ENCODE assay signal across 10 cellular contexts in genomic region chr19:58561373-58562125, GRCh38. TPM values are rescaled to one million over a fixed set of nuclear protein-coding genes. Genes with fewer than 3 reads are reported as not detected.
DNase-seq lines count a peak whose midpoint lies in the region; ATAC-seq and TF ChIP-seq lines count a peak whose summit lies in the region.
"Had no signal": no experiment of that assay in that cellular context is flagged by ENCODE, and none has a peak within 500 bp of the region (broad histone marks: within the 10 kb centered on the region; RNA-seq: fewer than 3 reads in every experiment).

No MANE protein-coding gene starts in this region.

- H3K9ac ChIP-seq in NT2/D1 (ENCODE audit: insufficient read length, low read depth) = peak overlapping the region; percentile 0
- no peak overlapping the region for H3K9ac ChIP-seq in neural progenitor cell

- peaks cover 0 to 17% (median 8%) of the 10 kb centered on the region in 7 donors for H3K9me3 Mint-ChIP-seq in CD14-positive monocyte
- no peaks in the 10 kb centered on the region for H3K9me3 Mint-ChIP-seq in neural progenitor cell

- H3K4me3 ChIP-seq in NT2/D1 (ENCODE audit: insufficient read length, low read depth) (no peak overlapping the region), neural progenitor cell (no peak overlapping the region)
- H3K4me3 ChIP-seq in effector memory CD4-positive, alpha-beta T cell (ENCODE audit: insufficient read depth, low read depth, low read length, poor library complexity, severe bottlenecking) = peak overlapping the region; percentile 65

- H4K20me1 ChIP-seq in neural progenitor cell (ENCODE audit: low read depth) = peaks cover 14% of the 10 kb centered on the region

- H3K9me3 ChIP-seq in NT2/D1 (ENCODE audit: insufficient read depth, low read length) (no peaks in the 10 kb centered on the region), neural progenitor cell (ENCODE audit: low read depth) (no peaks in the 10 kb centered on the region)
- H3K9me3 ChIP-seq in effector memory CD4-positive, alpha-beta T cell (ENCODE audit: control insufficient read depth, low read length) = no peaks in the 10 kb centered on the region

- TF ChIP-seq CTCF in CD14-positive monocyte (IDR thresholded peaks at IDR 0.05) = no peak
- no peak for TF ChIP-seq CTCF in neural progenitor cell (IDR thresholded peaks at IDR 0.05)

- H3K27ac Mint-ChIP-seq in CD14-positive monocyte (no peak overlapping the region), neural progenitor cell (no peak overlapping the region)

- intact Hi-C loops in CD14-positive monocyte (cut with micrococcal nuclease) = loop anchor here in 1 of 2 donors (1.0 kb wide), 1 partner anchor 10 kb away; no protein-coding TSS in a partner anchor

- H3K36me3 Mint-ChIP-seq in CD14-positive monocyte (peaks cover 17 to 19% of the 10 kb centered on the region in 2 donors), neural progenitor cell (peaks cover 10% of the 10 kb centered on the region)

- no peak overlapping the region for H2AFZ ChIP-seq in neural progenitor cell (replicated peaks)

- H3K36me3 ChIP-seq in NT2/D1 (ENCODE audit: insufficient read depth, insufficient read length, low read length) (peaks cover 25% of the 10 kb centered on the region), neural progenitor cell (no peaks in the 10 kb centered on the region)
- H3K36me3 ChIP-seq in effector memory CD4-positive, alpha-beta T cell (ENCODE audit: control insufficient read depth, insufficient read depth, low read length) = peaks cover 6% of the 10 kb centered on the region

- H3K4me3 Mint-ChIP-seq in CD14-positive monocyte = peak overlapping the region; percentile 16 to 84
- H3K4me3 Mint-ChIP-seq in neural progenitor cell = peak overlapping the region; percentile 74

- H3F3A ChIP-seq in neural progenitor cell (ENCODE audit: low read depth) = peaks cover 43% of the 10 kb centered on the region

- ATAC-seq in HG03175 (IDR thresholded peaks at IDR 0.05; ENCODE audit: unreplicated experiment) = no peak
- ATAC-seq in HG02938 (IDR thresholded peaks at IDR 0.05; ENCODE audit: unreplicated experiment) = no peak

- H3K4me1 ChIP-seq in NT2/D1 (ENCODE audit: insufficient read depth, insufficient read length) (no peaks in the 10 kb centered on the region), neural progenitor cell (peaks cover 13% of the 10 kb centered on the region)
- H3K4me1 ChIP-seq in effector memory CD4-positive, alpha-beta T cell (ENCODE audit: control insufficient read depth, insufficient read depth, low read length, poor library complexity, severe bottlenecking) = peaks cover 35% of the 10 kb centered on the region

- no peak for DNase-seq in CD14-positive monocyte (ENCODE audit: low spot score)
- DNase-seq in NT2/D1 (ENCODE audit: low read depth, low spot score) = no peak
- DNase-seq in effector memory CD4-positive, alpha-beta T cell = no peak
- no peak for DNase-seq in neural progenitor cell (ENCODE audit: low spot score)
- DNase-seq in HuH-7 (ENCODE audit: low spot score) = no peak
- DNase-seq in COLO829 (ENCODE audit: low spot score) = no peak
- DNase-seq: DMS79 treated with DMSO at 0.1 percent for 48 hours, NCI-H524 treated with DMSO at 0.1 percent for 48 hours had no signal

- H3K27me3 Mint-ChIP-seq in CD14-positive monocyte (ENCODE audit: low read depth in 3 of 3) = peaks cover 39 to 45% (median 39%) of the 10 kb centered on the region in 3 donors
- H3K27me3 Mint-ChIP-seq in neural progenitor cell (ENCODE audit: insufficient read depth, low read depth) = peaks cover 10% of the 10 kb centered on the region

- H3K27ac ChIP-seq in effector memory CD4-positive, alpha-beta T cell (ENCODE audit: insufficient read depth, low read length, poor library complexity, severe bottlenecking) = peak overlapping the region; percentile 21
- no peak overlapping the region for H3K27ac ChIP-seq in neural progenitor cell

- H3K4me2 ChIP-seq in neural progenitor cell = no peak overlapping the region

- H3K79me2 ChIP-seq in neural progenitor cell (ENCODE audit: low read depth) = peaks cover 31% of the 10 kb centered on the region

- H3K27me3 ChIP-seq in NT2/D1 (ENCODE audit: insufficient read depth, insufficient read length) (no peaks in the 10 kb centered on the region), neural progenitor cell (peaks cover 22% of the 10 kb centered on the region)
- H3K27me3 ChIP-seq in effector memory CD4-positive, alpha-beta T cell (replicated peaks; ENCODE audit: control insufficient read depth, insufficient read depth, low read length, poor library complexity, severe bottlenecking) = no peaks in the 10 kb centered on the region

- H3K4me1 Mint-ChIP-seq in CD14-positive monocyte (peaks cover 53% of the 10 kb centered on the region), neural progenitor cell (peaks cover 23% of the 10 kb centered on the region)

RNA-seq across cellular contexts. Expression of gene UBE2M, which starts 3.1 kb away (rescaled TPM):
- 10 to 100 TPM in 1 of 2 donors, 1 to 10 TPM in 1; 7.8 to 14.3 TPM for polyA plus RNA-seq in CD14-positive monocyte
- 59.3 and 73.3 TPM in 2 replicates for total RNA-seq in neural progenitor cell (ENCODE audit: low replicate concordance)

RNA-seq across cellular contexts. Expression of gene CHMP2A, which starts 6.6 kb away (rescaled TPM):
- polyA plus RNA-seq in CD14-positive monocyte = 100 to 1,000 TPM; 290 to 323 TPM
- total RNA-seq in neural progenitor cell (ENCODE audit: low replicate concordance) = 141 and 148 TPM in 2 replicates

RNA-seq across cellular contexts. Expression of gene MZF1, which starts 11.6 kb away (rescaled TPM):
- 1 to 10 TPM; 1.6 to 1.7 TPM for polyA plus RNA-seq in CD14-positive monocyte
- 8.4 and 32.3 TPM in 2 replicates for total RNA-seq in neural progenitor cell (ENCODE audit: low replicate concordance)

RNA-seq across cellular contexts. Expression of gene TRIM28, which starts 17.7 kb away (rescaled TPM):
- polyA plus RNA-seq in CD14-positive monocyte = 10 to 100 TPM; 16.2 to 35.0 TPM
- total RNA-seq in neural progenitor cell (ENCODE audit: low replicate concordance) = 390 and 678 TPM in 2 replicates

RNA-seq across cellular contexts. Expression of gene ZBTB45, which starts 41.9 kb away (rescaled TPM):
- polyA plus RNA-seq in CD14-positive monocyte = 1 to 10 TPM; 2.2 to 2.6 TPM
- total RNA-seq in neural progenitor cell (ENCODE audit: low replicate concordance) = 2.2 and 12.8 TPM in 2 replicates
